19 cellular contexts compared by ENCODE assay signal in genomic region chr12:22653075-22653474, GRCh38. TPM values are rescaled to one million over a fixed set of nuclear protein-coding genes. Genes with fewer than 3 reads are reported as not detected.
A peak's percentile ranks its signal among the peaks of the same experiment; 100 is the strongest.
DNase-seq lines count a peak whose midpoint lies in the region; ATAC-seq, FAIRE-seq and TF ChIP-seq lines count a peak whose summit lies in the region.
"Had no signal": no experiment of that assay in that cellular context is flagged by ENCODE, and none has a peak within 500 bp of the region (broad histone marks: within the 10 kb centered on the region; RNA-seq: fewer than 3 reads in every experiment).

No MANE protein-coding gene starts in this region.

- H3K9me3 Mint-ChIP-seq in CD14-positive monocyte, result no peaks in the 10 kb centered on the region
- H3K9me3 Mint-ChIP-seq: activated naive CD8-positive, alpha-beta T cell treated with anti-CD3 and anti-CD28 coated beads, Interleukin-2, amount 10 ng/mL, durations not matched to agents 7 days and 5 days; CD4-positive, alpha-beta T cell had no signal

- no peak overlapping the region for H2BK15ac ChIP-seq in IMR-90 (ENCODE audit: low read depth, low read length)

- peak overlapping the region; percentile 18 to 86 (median 80) for H3K27ac Mint-ChIP-seq in CD14-positive monocyte
- H3K27ac Mint-ChIP-seq: activated CD8-positive, alpha-beta T cell treated with anti-CD3 and anti-CD28 coated beads, Interleukin-2, amount 10 ng/mL, durations not matched to agents 7 days and 5 days; activated naive CD8-positive, alpha-beta T cell treated with anti-CD3 and anti-CD28 coated beads, Interleukin-2, amount 10 ng/mL, durations not matched to agents 7 days and 5 days; CD4-positive, alpha-beta T cell had no signal

- H2BK20ac ChIP-seq in IMR-90 (ENCODE audit: low read depth, low read length), result no peak overlapping the region

- no peak overlapping the region for H3K18ac ChIP-seq in IMR-90 (ENCODE audit: low read depth, low read length)

- no peak overlapping the region for H3K4me3 ChIP-seq in IMR-90 (ENCODE audit: insufficient read depth, low read depth, low read length)
- H3K4me3 ChIP-seq in endothelial cell of umbilical vein (replicated peaks in 1 of 3; ENCODE audit: insufficient read depth in 1 of 3, low read depth in 1 of 3, low read length in 3 of 3), result no peak overlapping the region
- no peak overlapping the region for H3K4me3 ChIP-seq in osteoblast (ENCODE audit: insufficient read depth, low read length)
- H3K4me3 ChIP-seq: testis had no signal

- WGBS in IMR-90 (ENCODE audit: extremely low coverage in 2 of 2, insufficient read length in 1 of 2), 2 experiments, result no CpG with 5 or more reads among the region's 2 CpGs

- peak overlapping the region; percentile 36; the same call in 1 of the 2 replicates for H3K4me2 ChIP-seq in IMR-90 (ENCODE audit: low read depth, low read length)
- peak overlapping the region; percentile 16 for H3K4me2 ChIP-seq in endothelial cell of umbilical vein (ENCODE audit: insufficient read depth, low read length)
- H3K4me2 ChIP-seq in osteoblast (ENCODE audit: insufficient read depth, low read length), result peak overlapping the region; percentile 12

- ATAC-seq in IMR-90 (ENCODE audit: low read depth) (peak; percentile 11; the same call in 1 of the 2 replicates), HG02840 (IDR thresholded peaks at IDR 0.05; ENCODE audit: low FRiP score, unreplicated experiment) (no peak), HG02938 (IDR thresholded peaks at IDR 0.05; ENCODE audit: unreplicated experiment) (no peak)
- ATAC-seq: activated CD8-positive, alpha-beta T cell treated with anti-CD3 and anti-CD28 coated beads, Interleukin-2, amount 10 ng/mL, durations not matched to agents 7 days and 5 days had no signal

- H4K8ac ChIP-seq in IMR-90 (ENCODE audit: low read depth in 2 of 2, low read length in 2 of 2), result no peak overlapping the region

- BruUV-seq in IMR-90 (replicated peaks; lab: Mats Ljungman, UMichigan) (no TSS peak), endothelial cell of umbilical vein (replicated peaks; lab: Mats Ljungman, UMichigan) (no TSS peak)

- no peak overlapping the region for H4K91ac ChIP-seq in IMR-90 (ENCODE audit: insufficient read depth, low read depth, low read length)

- H2AK9ac ChIP-seq in IMR-90 (replicated peaks; ENCODE audit: low read depth, low read length, poor library complexity), result no peak overlapping the region

- TF ChIP-seq POLR2A in IMR-90 (IDR thresholded peaks at IDR 0.05; ENCODE audit: low read depth, low read length), result no peak
- no peak for TF ChIP-seq POLR2A in endothelial cell of umbilical vein (IDR thresholded peaks at IDR 0.05; ENCODE audit: low read depth, low read length)

- H3K36me3 ChIP-seq in IMR-90 (ENCODE audit: control insufficient read depth, insufficient read depth, low read length) (peaks cover 5% of the 10 kb centered on the region; the same call in 1 of the 2 replicates), endothelial cell of umbilical vein (ENCODE audit: control insufficient read depth in 2 of 2, extremely low read depth in 1 of 2, insufficient read depth in 2 of 2, low read length in 2 of 2) (no peaks in the 10 kb centered on the region), osteoblast (ENCODE audit: insufficient read depth, low read length) (no peaks in the 10 kb centered on the region)

- no peak overlapping the region for H4K5ac ChIP-seq in IMR-90 (ENCODE audit: low read depth, low read length)

- FAIRE-seq in endothelial cell of umbilical vein (lab: Jason Lieb, UNC), result no peak

- CTCF ChIA-PET in IMR-90 (lab: Yijun Ruan, JAX), result no interaction called here
- CTCF ChIA-PET in endothelial cell of umbilical vein (lab: Charles Lee), result no interaction called here

- H3K9me3 ChIP-seq in IMR-90 (ENCODE audit: control insufficient read depth, insufficient read depth, low read length) (no peaks in the 10 kb centered on the region), endothelial cell of umbilical vein (replicated peaks; ENCODE audit: control insufficient read depth, insufficient read depth, low read length) (no peaks in the 10 kb centered on the region), osteoblast (ENCODE audit: low read depth, low read length) (no peaks in the 10 kb centered on the region)
- H3K9me3 ChIP-seq: testis had no signal

- no peak overlapping the region for H3K27ac ChIP-seq in IMR-90 (ENCODE audit: insufficient read depth, low read length)
- H3K27ac ChIP-seq in endothelial cell of umbilical vein (ENCODE audit: insufficient read depth, low read depth, low read length), result no peak overlapping the region
- H3K27ac ChIP-seq in osteoblast (ENCODE audit: low read depth, low read length), result peak overlapping the region; percentile 7
- H3K27ac ChIP-seq: HL-60, testis had no signal

- TF ChIP-seq CTCF in CD14-positive monocyte (IDR thresholded peaks at IDR 0.05) (no peak), IMR-90 (conservative IDR thresholded peaks at IDR 0.05; ENCODE audit: low read depth, low read length) (no peak), endothelial cell of umbilical vein (IDR thresholded peaks at IDR 0.05; ENCODE audit: extremely low read depth in 1 of 2, insufficient read depth in 1 of 2, low read depth in 1 of 2, low read length in 2 of 2) (no peak), osteoblast (IDR thresholded peaks at IDR 0.05; ENCODE audit: extremely low read depth, low read depth, low read length) (no peak)

- peaks cover 2% of the 10 kb centered on the region for H3K4me1 ChIP-seq in IMR-90 (ENCODE audit: control insufficient read depth, insufficient read depth, low read length)
- peaks cover 17% of the 10 kb centered on the region for H3K4me1 ChIP-seq in endothelial cell of umbilical vein (ENCODE audit: control insufficient read depth, extremely low read depth, insufficient read depth, low read length)
- H3K4me1 ChIP-seq in osteoblast (ENCODE audit: insufficient read depth, low read length), result peaks cover 14% of the 10 kb centered on the region
- H3K4me1 ChIP-seq: testis had no signal

- peak overlapping the region in 1 of 2 donors; percentile 36 for H3K4me3 Mint-ChIP-seq in CD14-positive monocyte
- H3K4me3 Mint-ChIP-seq: activated CD8-positive, alpha-beta T cell treated with anti-CD3 and anti-CD28 coated beads, Interleukin-2, amount 10 ng/mL, durations not matched to agents 7 days and 5 days; activated naive CD8-positive, alpha-beta T cell treated with anti-CD3 and anti-CD28 coated beads, Interleukin-2, amount 10 ng/mL, durations not matched to agents 7 days and 5 days; CD4-positive, alpha-beta T cell had no signal

- no peak for DNase-seq in CD14-positive monocyte (ENCODE audit: low spot score)
- peak; percentile 15 for DNase-seq in IMR-90
- peak; percentile 33 for DNase-seq in endothelial cell of umbilical vein (ENCODE audit: low read depth, low spot score)
- DNase-seq in osteoblast (ENCODE audit: insufficient read length, low spot score, missing footprints), result no peak
- DNase-seq in DMS114 treated with DMSO at 0.1 percent for 48 hours (lab: John Stamatoyannopoulos, UW; ENCODE audit: unreplicated experiment), result no peak
- DNase-seq: activated CD8-positive, alpha-beta T cell treated with anti-CD3 and anti-CD28 coated beads, Interleukin-2, amount 10 ng/mL, durations not matched to agents 7 days and 5 days; activated naive CD8-positive, alpha-beta T cell treated with anti-CD3 and anti-CD28 coated beads, Interleukin-2, amount 10 ng/mL, durations not matched to agents 7 days and 5 days; CD4-positive, alpha-beta T cell; effector memory CD4-positive, alpha-beta T cell; glutamatergic neuron; KBM-7; NCI-H1105 treated with DMSO at 0.1 percent for 48 hours; NCI-H774; nucleus accumbens; RPMI8226; testis had no signal

- H3K14ac ChIP-seq in IMR-90 (replicated peaks; ENCODE audit: low read depth, low read length), result no peak overlapping the region

- no peak overlapping the region for H2AK5ac ChIP-seq in IMR-90 (ENCODE audit: low read depth, low read length)

- intact Hi-C loops in CD14-positive monocyte (cut with micrococcal nuclease), result no loop called here
- intact Hi-C loops in IMR-90 (cut with micrococcal nuclease), result no loop called here
- intact Hi-C loops in endothelial cell of umbilical vein (cut with micrococcal nuclease), result no loop called here

- POLR2A ChIA-PET in IMR-90 (lab: Charles Lee; ENCODE audit: unreplicated experiment), result no interaction called here
- POLR2A ChIA-PET in endothelial cell of umbilical vein (lab: Charles Lee), result no interaction called here

- H3K36me3 Mint-ChIP-seq in CD14-positive monocyte, result peaks cover 19 to 40% of the 10 kb centered on the region in 2 donors

- H3K79me2 ChIP-seq in endothelial cell of umbilical vein (ENCODE audit: control insufficient read depth, insufficient read depth, low read length) (peaks cover 56% of the 10 kb centered on the region), osteoblast (ENCODE audit: insufficient read depth, low read length) (peaks cover 59% of the 10 kb centered on the region)

- H2BK5ac ChIP-seq in IMR-90 (ENCODE audit: low read depth, low read length, poor library complexity, severe bottlenecking), result no peak overlapping the region

- no peaks in the 10 kb centered on the region for H3K27me3 Mint-ChIP-seq in CD14-positive monocyte (ENCODE audit: low read depth in 3 of 3)
- H3K27me3 Mint-ChIP-seq: activated naive CD8-positive, alpha-beta T cell treated with anti-CD3 and anti-CD28 coated beads, Interleukin-2, amount 10 ng/mL, durations not matched to agents 7 days and 5 days; CD4-positive, alpha-beta T cell had no signal

- dilution Hi-C loops in IMR-90 (cut with HindIII; ENCODE audit: low sequenced_read_pairs, unreplicated experiment), result no loop called here
- dilution Hi-C loops in endothelial cell of umbilical vein (cut with MboI; ENCODE audit: extremely low pct_ligation_motif_present, low sequenced_read_pairs), result no loop called here

- no peak overlapping the region for H3K9ac ChIP-seq in IMR-90 (ENCODE audit: low read depth, low read length)
- no peak overlapping the region for H3K9ac ChIP-seq in endothelial cell of umbilical vein (replicated peaks; ENCODE audit: extremely low read depth, insufficient read depth, low read length)

- H2AFZ ChIP-seq in IMR-90 (replicated peaks; ENCODE audit: low read length, poor library complexity) (no peak overlapping the region), endothelial cell of umbilical vein (ENCODE audit: low read depth, low read length) (no peak overlapping the region), osteoblast (ENCODE audit: low read length) (no peak overlapping the region)

- H3K27me3 ChIP-seq in IMR-90 (ENCODE audit: control insufficient read depth, insufficient read depth, low read length), result no peaks in the 10 kb centered on the region
- H3K27me3 ChIP-seq in endothelial cell of umbilical vein (ENCODE audit: control insufficient read depth in 2 of 2, insufficient read depth in 2 of 2, low read length in 2 of 2), result no peaks in the 10 kb centered on the region
- H3K27me3 ChIP-seq in osteoblast (ENCODE audit: insufficient read depth, low read length), result no peaks in the 10 kb centered on the region
- H3K27me3 ChIP-seq: testis had no signal

- TF ChIP-seq RAD21 in IMR-90 (IDR thresholded peaks at IDR 0.05; ENCODE audit: low read length), result no peak

- peaks cover 23% of the 10 kb centered on the region for H3K4me1 Mint-ChIP-seq in CD14-positive monocyte

- H2BK120ac ChIP-seq in IMR-90 (ENCODE audit: low read depth, low read length), result no peak overlapping the region

- no peak overlapping the region for H3K56ac ChIP-seq in IMR-90 (ENCODE audit: extremely low read depth, insufficient read depth, low read length)

- H3K23ac ChIP-seq in IMR-90 (ENCODE audit: low read depth, low read length), result no peak overlapping the region

- no peak overlapping the region for H3K4ac ChIP-seq in IMR-90 (ENCODE audit: low read depth, low read length)

- H3K79me1 ChIP-seq in IMR-90 (ENCODE audit: low read depth in 1 of 2, low read length in 2 of 2), result peaks cover 4 to 28% of the 10 kb centered on the region in 2 experiments; a peak in 3 of 4 replicates

- in situ Hi-C loops in IMR-90 (cut with MboI; ENCODE audit: low sequenced_read_pairs), result no loop called here

- H3K9me1 ChIP-seq in IMR-90 (ENCODE audit: insufficient read depth, low read length), result no peaks in the 10 kb centered on the region; the same call in 1 of the 2 replicates
- H3K9me1 ChIP-seq in endothelial cell of umbilical vein (replicated peaks; ENCODE audit: control insufficient read depth, extremely low read depth, insufficient read depth, low read length), result no peaks in the 10 kb centered on the region

- H4K20me1 ChIP-seq in IMR-90 (ENCODE audit: insufficient read depth, low read length), result 0 out of 2 replicates have a peak, but pooled peaks cover 13% of the 10 kb centered on the region
- H4K20me1 ChIP-seq in endothelial cell of umbilical vein (replicated peaks; ENCODE audit: control insufficient read depth, extremely low read depth, insufficient read depth, low read length), result no peaks in the 10 kb centered on the region
- peaks cover 3% of the 10 kb centered on the region for H4K20me1 ChIP-seq in osteoblast (ENCODE audit: insufficient read depth, low read length)

RNA-seq across cellular contexts. Expression of gene ETNK1, which starts 28.1 kb away (rescaled TPM):
- polyA plus RNA-seq in CD14-positive monocyte (10 to 100 TPM; 16.5 to 17.3 TPM), IMR-90 (2012; rRNA removed) (8.2 and 12.8 TPM in 2 replicates), endothelial cell of umbilical vein (11.4 and 14.3 TPM in 2 replicates)
- total RNA-seq in IMR-90 (2012; rRNA removed) (33.3 and 35.3 TPM in 2 replicates), endothelial cell of umbilical vein (63.8 and 68.4 TPM in 2 replicates), osteoblast (42.1 and 43.4 TPM in 2 replicates)
- 2.4 and 13.7 TPM in 2 replicates for polyA plus RNA-seq in IMR-90 (2012; cell fraction: cytosol; rRNA removed)
- 21.7 and 25.1 TPM in 2 replicates for polyA plus RNA-seq in IMR-90 (2012; cell fraction: nucleus; rRNA removed; ENCODE audit: low replicate concordance)
- polyA plus RNA-seq in endothelial cell of umbilical vein (2011; cell fraction: cytosol; rRNA removed), result 7.8 and 11.4 TPM in 2 replicates
- 46.8 and 61.0 TPM in 2 replicates for polyA plus RNA-seq in endothelial cell of umbilical vein (2011; cell fraction: nucleus; rRNA removed)
- 30.2 and 37.9 TPM in 2 replicates for polyA plus RNA-seq in endothelial cell of umbilical vein (2012)
- polyA minus RNA-seq in endothelial cell of umbilical vein, result 70.6 and 99.8 TPM in 2 replicates
- polyA minus RNA-seq in endothelial cell of umbilical vein (2011; cell fraction: cytosol; rRNA and poly(A)+ RNA removed), result 38.4 TPM
- 222 and 256 TPM in 2 replicates for polyA minus RNA-seq in endothelial cell of umbilical vein (2011; cell fraction: nucleus; rRNA and poly(A)+ RNA removed)

Comparison
In these comparisons a context has a peak if more than half of its experiments do, and no peak if none do; other contexts are left out.
1. DNase-seq: peak in IMR-90 (single experiment) and endothelial cell of umbilical vein (single experiment); none in CD14-positive monocyte (single experiment), osteoblast (single experiment) and DMS114 treated with DMSO at 0.1 percent for 48 hours (single experiment).
2. Peak in every context shown above with its lines, with median percentiles within 50 percentile points of each other: H3K4me2 ChIP-seq.